Comparison of ENCODE assay signal across 28 cellular contexts in genomic region chr11:17333799-17334586, GRCh38. TPM values are rescaled to one million over a fixed set of nuclear protein-coding genes. Genes with fewer than 3 reads are reported as not detected.
A peak's percentile ranks its signal among the peaks of the same experiment; 100 is the strongest.
DNase-seq lines count a peak whose midpoint lies in the region; ATAC-seq and TF ChIP-seq lines count a peak whose summit lies in the region.
"Had no signal": no experiment of that assay in that cellular context is flagged by ENCODE, and none has a peak within 500 bp of the region (broad histone marks: within the 10 kb centered on the region; RNA-seq: fewer than 3 reads in every experiment).

No MANE protein-coding gene starts in this region.

- peaks cover 0 to 1% (median 0%) of the 10 kb centered on the region in 7 donors for H3K9me3 Mint-ChIP-seq in CD4-positive, CD25-positive, alpha-beta regulatory T cell
- no peaks in the 10 kb centered on the region for H3K9me3 Mint-ChIP-seq in CD8-positive, alpha-beta T cell
- no peaks in the 10 kb centered on the region for H3K9me3 Mint-ChIP-seq in central memory CD8-positive, alpha-beta T cell
- H3K9me3 Mint-ChIP-seq in naive thymus-derived CD8-positive, alpha-beta T cell, result no peaks in the 10 kb centered on the region
- no peaks in the 10 kb centered on the region for H3K9me3 Mint-ChIP-seq in stimulated activated naive B cell treated with anti-CD40 and anti-IgM and Interleukin-4, amounts not matched to agents 10 μg/mL and 1 μg/mL and 100 μg/mL, for 72 hours
- H3K9me3 Mint-ChIP-seq: activated CD4-positive, alpha-beta memory T cell treated with anti-CD3 and anti-CD28 coated beads, Interleukin-2, amount 10 ng/mL, durations not matched to agents 7 days and 5 days; IgD-negative memory B cell; type B pancreatic cell had no signal

- CTCF ChIA-PET in CD8-positive, alpha-beta T cell (lab: Charles Lee), result interaction anchor here (1.0 to 1.4 kb wide), 5 partner anchors 15 to 170 kb away, joined by 3 to 6 read pairs (median 4); no protein-coding TSS in a partner anchor

- no peak overlapping the region for H3K27ac ChIP-seq in CD4-positive, CD25-positive, alpha-beta regulatory T cell (ENCODE audit: insufficient read depth, low read length, poor library complexity, severe bottlenecking)
- H3K27ac ChIP-seq in CD8-positive, alpha-beta T cell (ENCODE audit: low read depth, low read length), result no peak overlapping the region
- H3K27ac ChIP-seq: BLaER1, colonic mucosa, PC-9 had no signal

- peaks cover 31% of the 10 kb centered on the region for H3K36me3 Mint-ChIP-seq in CD4-positive, CD25-positive, alpha-beta regulatory T cell
- peaks cover 49% of the 10 kb centered on the region for H3K36me3 Mint-ChIP-seq in CD8-positive, alpha-beta T cell
- peaks cover 24% of the 10 kb centered on the region for H3K36me3 Mint-ChIP-seq in central memory CD8-positive, alpha-beta T cell (ENCODE audit: insufficient read depth)
- peaks cover 5 to 47% (median 11%) of the 10 kb centered on the region in 3 donors for H3K36me3 Mint-ChIP-seq in naive thymus-derived CD8-positive, alpha-beta T cell
- no peaks in the 10 kb centered on the region for H3K36me3 Mint-ChIP-seq in stimulated activated naive B cell treated with anti-CD40 and anti-IgM and Interleukin-4, amounts not matched to agents 10 μg/mL and 1 μg/mL and 100 μg/mL, for 72 hours
- H3K36me3 Mint-ChIP-seq: IgD-negative memory B cell, type B pancreatic cell had no signal

- POLR2A ChIA-PET in CD8-positive, alpha-beta T cell (lab: Charles Lee), result interaction anchor here (1.4 to 2.2 kb wide), 2 partner anchors 53 to 57 kb away, joined by 3 to 8 read pairs; partner anchors contain the start of gene NUCB2
- POLR2A ChIA-PET in naive thymus-derived CD8-positive, alpha-beta T cell (lab: Charles Lee), result interaction anchor here (0.7 to 2.3 kb wide), 5 partner anchors 11 to 61 kb away, joined by 3 to 9 read pairs (median 4); partner anchors contain the start of gene NUCB2

- peaks cover 9% of the 10 kb centered on the region for H3K36me3 ChIP-seq in CD4-positive, CD25-positive, alpha-beta regulatory T cell (ENCODE audit: control insufficient read depth, insufficient read depth, low read length)
- peaks cover 14% of the 10 kb centered on the region for H3K36me3 ChIP-seq in CD8-positive, alpha-beta T cell (ENCODE audit: insufficient read depth, low read length)
- H3K36me3 ChIP-seq: colonic mucosa had no signal

- no peaks in the 10 kb centered on the region for H3K4me1 ChIP-seq in CD4-positive, CD25-positive, alpha-beta regulatory T cell (ENCODE audit: control insufficient read depth, insufficient read depth, low read length, poor library complexity, severe bottlenecking)
- peaks cover 18% of the 10 kb centered on the region for H3K4me1 ChIP-seq in CD8-positive, alpha-beta T cell (ENCODE audit: insufficient read depth, low read length)
- H3K4me1 ChIP-seq: BLaER1, colonic mucosa had no signal

- no peak for TF ChIP-seq CTCF in CD8-positive, alpha-beta T cell (IDR thresholded peaks at IDR 0.05)

- ATAC-seq in CD4-positive, CD25-positive, alpha-beta regulatory T cell (ENCODE audit: low read depth in 2 of 2), result no peak
- ATAC-seq in CD8-positive, alpha-beta T cell, result peak; percentile 95
- ATAC-seq in central memory CD8-positive, alpha-beta T cell (replicated peaks; ENCODE audit: extremely low read depth, poor library complexity, severe bottlenecking), result peak; percentile 98
- ATAC-seq in naive thymus-derived CD8-positive, alpha-beta T cell, result peak; percentile 98 to 100
- no peak for ATAC-seq in stimulated activated naive B cell treated with anti-CD40 and anti-IgM and Interleukin-4, amounts not matched to agents 10 μg/mL and 1 μg/mL and 100 μg/mL, for 72 hours (replicated peaks)
- ATAC-seq: HCT116, left colon had no signal

- no peaks in the 10 kb centered on the region for H3K27me3 ChIP-seq in CD4-positive, CD25-positive, alpha-beta regulatory T cell (ENCODE audit: control insufficient read depth, insufficient read depth, low read length)
- H3K27me3 ChIP-seq in CD8-positive, alpha-beta T cell (ENCODE audit: insufficient read depth, low read length), result no peaks in the 10 kb centered on the region
- H3K27me3 ChIP-seq: BLaER1, colonic mucosa had no signal

- H3K4me3 Mint-ChIP-seq in CD4-positive, CD25-positive, alpha-beta regulatory T cell, result no peak overlapping the region
- H3K4me3 Mint-ChIP-seq in CD8-positive, alpha-beta T cell, result no peak overlapping the region
- no peak overlapping the region for H3K4me3 Mint-ChIP-seq in central memory CD8-positive, alpha-beta T cell
- H3K4me3 Mint-ChIP-seq in naive thymus-derived CD8-positive, alpha-beta T cell, result peak overlapping the region in 4 of 10 donors; percentile 11 to 39 (median 31)
- no peak overlapping the region for H3K4me3 Mint-ChIP-seq in stimulated activated naive B cell treated with anti-CD40 and anti-IgM and Interleukin-4, amounts not matched to agents 10 μg/mL and 1 μg/mL and 100 μg/mL, for 72 hours
- H3K4me3 Mint-ChIP-seq: activated CD4-positive, alpha-beta memory T cell treated with anti-CD3 and anti-CD28 coated beads, Interleukin-2, amount 10 ng/mL, durations not matched to agents 7 days and 5 days; IgD-negative memory B cell; type B pancreatic cell had no signal

- H3K9me3 ChIP-seq in CD4-positive, CD25-positive, alpha-beta regulatory T cell (ENCODE audit: control insufficient read depth in 2 of 2, low read length in 2 of 2), result no peaks in the 10 kb centered on the region
- H3K9me3 ChIP-seq in CD8-positive, alpha-beta T cell (ENCODE audit: low read length), result no peaks in the 10 kb centered on the region
- H3K9me3 ChIP-seq: BLaER1, colonic mucosa had no signal

- H3K27ac Mint-ChIP-seq in CD4-positive, CD25-positive, alpha-beta regulatory T cell, result peak overlapping the region in 2 of 3 donors; percentile 16 to 21
- H3K27ac Mint-ChIP-seq in CD8-positive, alpha-beta T cell, result peak overlapping the region; percentile 88
- peak overlapping the region; percentile 59 for H3K27ac Mint-ChIP-seq in central memory CD8-positive, alpha-beta T cell (ENCODE audit: low read depth)
- peak overlapping the region; percentile 68 to 90 (median 85) for H3K27ac Mint-ChIP-seq in naive thymus-derived CD8-positive, alpha-beta T cell
- no peak overlapping the region for H3K27ac Mint-ChIP-seq in stimulated activated naive B cell treated with anti-CD40 and anti-IgM and Interleukin-4, amounts not matched to agents 10 μg/mL and 1 μg/mL and 100 μg/mL, for 72 hours
- H3K27ac Mint-ChIP-seq: activated CD4-positive, alpha-beta memory T cell treated with anti-CD3 and anti-CD28 coated beads, Interleukin-2, amount 10 ng/mL, durations not matched to agents 7 days and 5 days; IgD-negative memory B cell; type B pancreatic cell had no signal

- H3K4me1 Mint-ChIP-seq in CD4-positive, CD25-positive, alpha-beta regulatory T cell, result peaks cover 0 to 11% (median 0%) of the 10 kb centered on the region in 4 donors
- peaks cover 19% of the 10 kb centered on the region for H3K4me1 Mint-ChIP-seq in CD8-positive, alpha-beta T cell (ENCODE audit: low read depth)
- H3K4me1 Mint-ChIP-seq in central memory CD8-positive, alpha-beta T cell, result peaks cover 19% of the 10 kb centered on the region
- H3K4me1 Mint-ChIP-seq in naive thymus-derived CD8-positive, alpha-beta T cell, result peaks cover 11 to 27% (median 16%) of the 10 kb centered on the region in 4 donors
- no peaks in the 10 kb centered on the region for H3K4me1 Mint-ChIP-seq in stimulated activated naive B cell treated with anti-CD40 and anti-IgM and Interleukin-4, amounts not matched to agents 10 μg/mL and 1 μg/mL and 100 μg/mL, for 72 hours
- H3K4me1 Mint-ChIP-seq: activated CD4-positive, alpha-beta memory T cell treated with anti-CD3 and anti-CD28 coated beads, Interleukin-2, amount 10 ng/mL, durations not matched to agents 7 days and 5 days; IgD-negative memory B cell had no signal

- intact Hi-C loops in CD8-positive, alpha-beta T cell (cut with DNase I, micrococcal nuclease), result loop anchor here (2.0 kb wide), 1 partner anchor 17 kb away; the partner anchor contains the start of gene NCR3LG1 (in 2 of the 2)

- H3K27me3 Mint-ChIP-seq in CD4-positive, CD25-positive, alpha-beta regulatory T cell, result no peaks in the 10 kb centered on the region
- H3K27me3 Mint-ChIP-seq in CD8-positive, alpha-beta T cell (ENCODE audit: low read depth), result no peaks in the 10 kb centered on the region
- no peaks in the 10 kb centered on the region for H3K27me3 Mint-ChIP-seq in central memory CD8-positive, alpha-beta T cell
- no peaks in the 10 kb centered on the region for H3K27me3 Mint-ChIP-seq in naive thymus-derived CD8-positive, alpha-beta T cell
- H3K27me3 Mint-ChIP-seq in stimulated activated naive B cell treated with anti-CD40 and anti-IgM and Interleukin-4, amounts not matched to agents 10 μg/mL and 1 μg/mL and 100 μg/mL, for 72 hours, result no peaks in the 10 kb centered on the region
- H3K27me3 Mint-ChIP-seq: activated CD4-positive, alpha-beta memory T cell treated with anti-CD3 and anti-CD28 coated beads, Interleukin-2, amount 10 ng/mL, durations not matched to agents 7 days and 5 days; IgD-negative memory B cell; type B pancreatic cell had no signal

- peak in 1 of 3 donors; percentile 24 for DNase-seq in CD4-positive, CD25-positive, alpha-beta regulatory T cell
- DNase-seq in CD8-positive, alpha-beta T cell, result peak in 3 of 7 experiments; percentile 35 to 63 (median 56)
- DNase-seq in central memory CD8-positive, alpha-beta T cell (ENCODE audit: low spot score in 2 of 2), result no peak
- DNase-seq in naive thymus-derived CD8-positive, alpha-beta T cell, result peak in 6 of 10 donors; percentile 8 to 70 (median 48)
- DNase-seq in DMS153 (lab: John Stamatoyannopoulos, UW) (no peak), NCI-H2081 (lab: John Stamatoyannopoulos, UW) (no peak)
- no peak for DNase-seq in stimulated activated naive B cell treated with anti-CD40 and anti-IgM and Interleukin-4, amounts not matched to agents 10 μg/mL and 1 μg/mL and 100 μg/mL, for 72 hours
- DNase-seq: activated CD4-positive, alpha-beta memory T cell treated with anti-CD3 and anti-CD28 coated beads, Interleukin-2, amount 10 ng/mL, durations not matched to agents 7 days and 5 days; activated CD4-positive, CD25-positive, alpha-beta regulatory T cell; activated effector memory CD4-positive, alpha-beta T cell treated with Interleukin-2 at 50 U/mL for 16 hours; activated T-cell treated with anti-CD3 and anti-CD28 coated beads for 4 hours; colonic mucosa; effector CD8-positive, alpha-beta T cell; erythroblast; left colon; mesenchymal stem cell; NCI-H1105 treated with DMSO at 0.1 percent for 48 hours; NCI-H1930; NCI-H526; NK-92 treated with Interleukin-12 subunit alpha and Interleukin-12 subunit beta, amount 100 ng/mL, for 24 hours; PC-9; retina; SIG-M5 had no signal

- H3K4me3 ChIP-seq in CD4-positive, CD25-positive, alpha-beta regulatory T cell (ENCODE audit: low read depth, low read length), result no peak overlapping the region
- no peak overlapping the region for H3K4me3 ChIP-seq in CD8-positive, alpha-beta T cell (ENCODE audit: low read depth, low read length)
- H3K4me3 ChIP-seq: BLaER1, colonic mucosa, PC-9 had no signal

RNA-seq across cellular contexts. Expression of gene NCR3LG1, which starts 17.6 kb away (rescaled TPM):
- total RNA-seq in CD4-positive, CD25-positive, alpha-beta regulatory T cell, result 0.69 TPM
- polyA plus RNA-seq in CD4-positive, CD25-positive, alpha-beta regulatory T cell, result under 1 TPM in 1 of 4 donors, not detected in 3; 0.12 TPM
- total RNA-seq in CD8-positive, alpha-beta T cell, result 10 to 100 TPM; 11.2 TPM
- 1 to 10 TPM; 5.5 to 5.7 TPM for total RNA-seq in naive thymus-derived CD8-positive, alpha-beta T cell
- under 1 TPM; 0.03 to 0.28 (median 0.21) TPM for polyA plus RNA-seq in naive thymus-derived CD8-positive, alpha-beta T cell
- polyA plus RNA-seq: IgD-negative memory B cell had no signal

RNA-seq across cellular contexts. Expression of gene KCNJ11, which starts 54.5 kb away (rescaled TPM):
- total RNA-seq in CD4-positive, CD25-positive, alpha-beta regulatory T cell, result not detected
- polyA plus RNA-seq in CD4-positive, CD25-positive, alpha-beta regulatory T cell, result not detected
- total RNA-seq in CD8-positive, alpha-beta T cell, result under 1 TPM; 0.73 to 0.83 TPM
- under 1 TPM; 0.26 to 0.52 TPM for total RNA-seq in naive thymus-derived CD8-positive, alpha-beta T cell
- not detected for polyA plus RNA-seq in naive thymus-derived CD8-positive, alpha-beta T cell
- polyA plus RNA-seq: AG04450 had no signal

RNA-seq across cellular contexts. Expression of gene NUCB2, which starts 57.5 kb away (rescaled TPM):
- 34.7 TPM for total RNA-seq in CD4-positive, CD25-positive, alpha-beta regulatory T cell
- 10 to 100 TPM; 58.7 to 88.2 (median 74.2) TPM for polyA plus RNA-seq in CD4-positive, CD25-positive, alpha-beta regulatory T cell
- 100 to 1,000 TPM; 105 TPM for total RNA-seq in CD8-positive, alpha-beta T cell
- total RNA-seq in naive thymus-derived CD8-positive, alpha-beta T cell, result 100 to 1,000 TPM; 211 to 232 TPM
- 100 to 1,000 TPM; 449 to 487 (median 476) TPM for polyA plus RNA-seq in naive thymus-derived CD8-positive, alpha-beta T cell

Comparison
In these comparisons a context has a peak if more than half of its experiments do, and no peak if none do; other contexts are left out.
1. ATAC-seq: peak in CD8-positive, alpha-beta T cell (single experiment), central memory CD8-positive, alpha-beta T cell (single experiment) and naive thymus-derived CD8-positive, alpha-beta T cell (2 of 2); none in CD4-positive, CD25-positive, alpha-beta regulatory T cell (0 of 2) and stimulated activated naive B cell treated with anti-CD40 and anti-IgM and Interleukin-4, amounts not matched to agents 10 μg/mL and 1 μg/mL and 100 μg/mL, for 72 hours (0 of 2).
2. DNase-seq: peak in naive thymus-derived CD8-positive, alpha-beta T cell (6 of 10); none in central memory CD8-positive, alpha-beta T cell (0 of 2), DMS153 (single experiment), NCI-H2081 (0 of 2) and stimulated activated naive B cell treated with anti-CD40 and anti-IgM and Interleukin-4, amounts not matched to agents 10 μg/mL and 1 μg/mL and 100 μg/mL, for 72 hours (single experiment).